14 cellular contexts compared by ENCODE assay signal in the genomic region with DNA sequence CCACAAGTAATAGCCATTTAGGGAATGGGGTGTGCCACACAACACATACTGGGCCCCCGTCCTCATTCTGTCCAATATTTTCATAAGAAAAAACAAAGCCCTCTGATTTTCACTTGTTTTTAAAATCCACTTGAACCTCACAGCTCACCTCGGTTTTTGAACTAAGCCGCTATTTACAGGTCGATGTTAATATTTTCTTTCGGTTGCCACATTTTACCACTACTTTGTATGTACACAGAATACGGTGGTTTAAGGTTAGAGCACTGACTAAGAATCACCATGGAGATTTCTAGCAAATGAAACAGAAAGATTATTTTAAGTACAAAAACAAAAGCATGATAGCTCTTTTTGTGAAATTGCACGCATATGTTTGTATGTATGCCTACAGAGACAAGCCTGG.
"Had no signal": no experiment of that assay in that cellular context is flagged by ENCODE, and none has a peak within 500 bp of the region (broad histone marks: within the 10 kb centered on the region; RNA-seq: fewer than 3 reads in every experiment).

No MANE protein-coding gene starts in this region.

- H3K4me3 ChIP-seq: neural progenitor cell, upper lobe of left lung had no signal

- H3K27ac ChIP-seq: neural progenitor cell, parathyroid adenoma, upper lobe of left lung had no signal

- H3K36me3 ChIP-seq: neural progenitor cell, upper lobe of left lung had no signal

- H3K4me1 ChIP-seq: parathyroid adenoma, upper lobe of left lung had no signal

- ATAC-seq: activated naive CD8-positive, alpha-beta T cell treated with anti-CD3 and anti-CD28 coated beads, Interleukin-2, amount 50 U/mL, for 24 hours; esophagus mucosa had no signal

- H3K27me3 ChIP-seq: neural progenitor cell, upper lobe of left lung had no signal

- DNase-seq: activated CD4-positive, alpha-beta T cell treated with anti-CD3 and anti-CD28 coated beads, Interleukin-2, amount 10 ng/mL, durations not matched to agents 24 days and 14 days; activated CD4-positive, CD25-positive, alpha-beta regulatory T cell; activated naive CD4-positive, alpha-beta T cell; activated naive CD8-positive, alpha-beta T cell treated with anti-CD3 and anti-CD28 coated beads, Interleukin-2, amount 50 U/mL, for 24 hours; foreskin fibroblast; immature natural killer cell; naive B cell; stimulated activated CD4-positive, alpha-beta T cell treated with anti-CD3 and anti-CD28 coated beads, Interleukin-2, amount 100 ng/mL, for 48 hours; stimulated activated naive CD4-positive, alpha-beta T cell; SW 1271; upper lobe of left lung had no signal

- H3K9ac ChIP-seq: neural progenitor cell, parathyroid adenoma had no signal

- H3K9me3 ChIP-seq: upper lobe of left lung had no signal
